ENCODE assay signal across 10 cellular contexts in the genomic region with DNA sequence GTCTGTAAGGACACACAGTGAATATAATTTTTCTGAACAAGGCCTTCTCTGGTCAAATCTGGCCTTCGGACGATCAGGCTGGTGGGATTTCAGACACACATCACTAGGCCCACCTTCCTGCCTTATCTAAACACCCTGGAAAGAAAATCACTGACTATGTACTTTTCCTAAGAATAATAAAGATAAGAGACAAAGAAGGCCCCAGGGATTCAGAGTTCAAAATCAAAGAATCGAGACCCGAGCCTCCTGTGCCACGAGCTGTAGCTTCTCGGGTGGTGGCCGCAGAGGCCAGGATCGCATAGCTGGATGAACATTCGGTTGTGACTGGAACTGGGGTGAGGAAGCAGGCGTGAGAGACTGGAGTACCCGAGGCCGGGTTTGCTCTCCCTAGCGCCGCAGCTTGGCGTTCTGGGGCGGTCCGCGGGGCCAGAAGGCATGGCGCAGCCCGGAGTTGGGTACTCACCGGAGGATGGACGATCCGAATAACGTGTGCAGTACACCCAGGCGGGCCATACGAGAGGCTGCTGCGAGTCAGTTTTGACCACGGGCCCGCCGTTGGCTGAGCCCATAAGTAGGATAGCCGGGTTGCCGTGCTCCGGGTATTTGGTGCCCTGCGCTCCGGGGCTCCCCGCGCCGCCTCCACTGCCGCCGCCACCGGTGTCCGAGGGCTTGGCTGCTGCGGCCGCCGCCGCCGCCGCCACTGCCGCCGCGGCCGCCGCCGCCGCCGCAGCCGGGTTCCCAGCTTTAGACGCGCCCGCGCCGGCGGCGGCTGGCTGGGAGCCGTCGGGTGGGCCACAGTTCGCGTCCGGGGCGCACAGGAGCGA. TPM values are rescaled to one million over a fixed set of nuclear protein-coding genes. Genes with fewer than 3 reads are reported as not detected.
A peak's percentile ranks its signal among the peaks of the same experiment; 100 is the strongest.
DNase-seq lines count a peak whose midpoint lies in the region; ATAC-seq and TF ChIP-seq lines count a peak whose summit lies in the region.
"Had no signal": no experiment of that assay in that cellular context is flagged by ENCODE, and none has a peak within 500 bp of the region (broad histone marks: within the 10 kb centered on the region; RNA-seq: fewer than 3 reads in every experiment).

No MANE protein-coding gene starts in this region.

- TF ChIP-seq CTCF in prostate gland (IDR thresholded peaks at IDR 0.05) (no peak), adrenal gland (IDR thresholded peaks at IDR 0.05) (no peak)

- peaks cover 87% of the 10 kb centered on the region for H3K27me3 Mint-ChIP-seq in activated CD8-positive, alpha-beta memory T cell treated with anti-CD3 and anti-CD28 coated beads, Interleukin-2, amount 10 ng/mL, durations not matched to agents 7 days and 5 days
- peaks cover 63 to 81% of the 10 kb centered on the region in 2 donors for H3K27me3 Mint-ChIP-seq in T-cell
- H3K27me3 Mint-ChIP-seq in stimulated activated naive B cell treated with anti-CD40 and anti-IgM and Interleukin-4, amounts not matched to agents 10 μg/mL and 1 μg/mL and 100 μg/mL, for 72 hours, result peaks cover 80 to 92% of the 10 kb centered on the region in 2 donors

- CTCF ChIA-PET in activated CD8-positive, alpha-beta memory T cell treated with anti-CD3 and anti-CD28 coated beads, Interleukin-2, amount 10 ng/mL, durations not matched to agents 7 days and 5 days (lab: Charles Lee), result interaction anchor here (1.0 to 4.4 kb wide), 2 partner anchors 9 to 12 kb away, joined by 3 to 29 read pairs; no protein-coding TSS in a partner anchor
- CTCF ChIA-PET in T-cell (lab: Charles Lee), result interaction anchor here in 1 of 2 donors (0.6 kb wide), 1 partner anchor 46 kb away, joined by 3 read pairs; no protein-coding TSS in a partner anchor

- H3K9ac ChIP-seq in iPS-15b (ENCODE audit: low read depth, low read length), result no peak overlapping the region

- peaks cover 8% of the 10 kb centered on the region for H3K36me3 Mint-ChIP-seq in activated CD8-positive, alpha-beta memory T cell treated with anti-CD3 and anti-CD28 coated beads, Interleukin-2, amount 10 ng/mL, durations not matched to agents 7 days and 5 days
- no peaks in the 10 kb centered on the region for H3K36me3 Mint-ChIP-seq in T-cell
- H3K36me3 Mint-ChIP-seq in stimulated activated naive B cell treated with anti-CD40 and anti-IgM and Interleukin-4, amounts not matched to agents 10 μg/mL and 1 μg/mL and 100 μg/mL, for 72 hours, result peaks cover 5 to 7% of the 10 kb centered on the region in 2 donors

- no peak for TF ChIP-seq POLR2A in prostate gland (IDR thresholded peaks at IDR 0.05)
- TF ChIP-seq POLR2A in adrenal gland (IDR thresholded peaks at IDR 0.05), result no peak

- 3% methylated on average over 52 of the region's 71 CpGs for WGBS in prostate gland
- 3 to 11% (median 5%) methylated on average over 15 to 71 of the region's 71 CpGs for WGBS in adrenal gland, 4 donors

- H3K36me3 ChIP-seq in iPS-15b (ENCODE audit: control insufficient read depth, insufficient read depth, low read length) (no peaks in the 10 kb centered on the region), prostate gland (no peaks in the 10 kb centered on the region), adrenal gland (replicated peaks in 1 of 2) (no peaks in the 10 kb centered on the region)
- H3K36me3 ChIP-seq: Peyer's patch had no signal

- H3K27ac Mint-ChIP-seq in activated CD8-positive, alpha-beta memory T cell treated with anti-CD3 and anti-CD28 coated beads, Interleukin-2, amount 10 ng/mL, durations not matched to agents 7 days and 5 days, result peak overlapping the region; percentile 49
- peak overlapping the region in 1 of 2 donors; percentile 57 for H3K27ac Mint-ChIP-seq in T-cell
- peak overlapping the region; percentile 67 for H3K27ac Mint-ChIP-seq in stimulated activated naive B cell treated with anti-CD40 and anti-IgM and Interleukin-4, amounts not matched to agents 10 μg/mL and 1 μg/mL and 100 μg/mL, for 72 hours

- H3K9me3 Mint-ChIP-seq in activated CD8-positive, alpha-beta memory T cell treated with anti-CD3 and anti-CD28 coated beads, Interleukin-2, amount 10 ng/mL, durations not matched to agents 7 days and 5 days (ENCODE audit: low read depth), result no peaks in the 10 kb centered on the region
- H3K9me3 Mint-ChIP-seq in T-cell, result no peaks in the 10 kb centered on the region
- H3K9me3 Mint-ChIP-seq in stimulated activated naive B cell treated with anti-CD40 and anti-IgM and Interleukin-4, amounts not matched to agents 10 μg/mL and 1 μg/mL and 100 μg/mL, for 72 hours, result peaks cover 0 to 3% of the 10 kb centered on the region in 2 donors

- intact Hi-C loops in prostate gland (cut with DNase I) (no loop called here), adrenal gland (cut with DNase I) (no loop called here)

- H3K27me3 ChIP-seq in iPS-15b (ENCODE audit: control insufficient read depth, insufficient read depth, low read length) (peaks cover 92% of the 10 kb centered on the region), prostate gland (replicated peaks; ENCODE audit: insufficient read depth) (peaks cover 83% of the 10 kb centered on the region), adrenal gland (peaks cover 100% of the 10 kb centered on the region)

- POLR2A ChIA-PET in T-cell (lab: Charles Lee), result no interaction called here

- H3K4me1 ChIP-seq in iPS-15b (ENCODE audit: control insufficient read depth, insufficient read depth, low read length) (peaks cover 15% of the 10 kb centered on the region), prostate gland (replicated peaks) (no peaks in the 10 kb centered on the region), adrenal gland (replicated peaks in 1 of 2) (peaks cover 13 to 31% of the 10 kb centered on the region in 2 donors)

- H3K4me3 ChIP-seq in iPS-15b (ENCODE audit: low read depth, low read length) (peak overlapping the region; percentile 39), prostate gland (no peak overlapping the region), adrenal gland (no peak overlapping the region)

- H3K27ac ChIP-seq in prostate gland (no peak overlapping the region), adrenal gland (no peak overlapping the region)
- H3K27ac ChIP-seq: C4-2B, Peyer's patch had no signal

- H3K4me1 Mint-ChIP-seq in activated CD8-positive, alpha-beta memory T cell treated with anti-CD3 and anti-CD28 coated beads, Interleukin-2, amount 10 ng/mL, durations not matched to agents 7 days and 5 days, result peaks cover 9% of the 10 kb centered on the region
- peaks cover 39 to 49% (median 42%) of the 10 kb centered on the region in 3 donors for H3K4me1 Mint-ChIP-seq in T-cell
- H3K4me1 Mint-ChIP-seq in stimulated activated naive B cell treated with anti-CD40 and anti-IgM and Interleukin-4, amounts not matched to agents 10 μg/mL and 1 μg/mL and 100 μg/mL, for 72 hours, result peaks cover 23 to 53% of the 10 kb centered on the region in 2 donors

- no peak for ATAC-seq in activated CD8-positive, alpha-beta memory T cell treated with anti-CD3 and anti-CD28 coated beads, Interleukin-2, amount 10 ng/mL, durations not matched to agents 7 days and 5 days
- ATAC-seq in T-cell (replicated peaks in 1 of 4) (no peak), GM18498 (IDR thresholded peaks at IDR 0.05; ENCODE audit: unreplicated experiment) (no peak)
- ATAC-seq in stimulated activated naive B cell treated with anti-CD40 and anti-IgM and Interleukin-4, amounts not matched to agents 10 μg/mL and 1 μg/mL and 100 μg/mL, for 72 hours (replicated peaks), result no peak

- H3K4me3 Mint-ChIP-seq in activated CD8-positive, alpha-beta memory T cell treated with anti-CD3 and anti-CD28 coated beads, Interleukin-2, amount 10 ng/mL, durations not matched to agents 7 days and 5 days, result peak overlapping the region; percentile 7
- peak overlapping the region in 2 of 3 donors; percentile 37 to 70 for H3K4me3 Mint-ChIP-seq in T-cell
- H3K4me3 Mint-ChIP-seq in stimulated activated naive B cell treated with anti-CD40 and anti-IgM and Interleukin-4, amounts not matched to agents 10 μg/mL and 1 μg/mL and 100 μg/mL, for 72 hours, result peak overlapping the region; percentile 50 to 63

- DNase-seq in activated CD8-positive, alpha-beta memory T cell treated with anti-CD3 and anti-CD28 coated beads, Interleukin-2, amount 10 ng/mL, durations not matched to agents 7 days and 5 days, result no peak
- no peak for DNase-seq in activated CD8-positive, alpha-beta memory T cell treated with anti-CD3 and anti-CD28 coated beads for 24 hours
- DNase-seq in T-cell, result no peak
- no peak for DNase-seq in stimulated activated naive B cell treated with anti-CD40 and anti-IgM and Interleukin-4, amounts not matched to agents 10 μg/mL and 1 μg/mL and 100 μg/mL, for 72 hours
- DNase-seq in prostate gland (ENCODE audit: low spot score), result no peak
- no peak for DNase-seq in adrenal gland

- no peaks in the 10 kb centered on the region for H3K9me3 ChIP-seq in iPS-15b (ENCODE audit: control insufficient read depth, insufficient read depth, low read length)
- H3K9me3 ChIP-seq in prostate gland, result no peaks in the 10 kb centered on the region
- no peaks in the 10 kb centered on the region for H3K9me3 ChIP-seq in adrenal gland (replicated peaks in 1 of 3)
- H3K9me3 ChIP-seq: Peyer's patch had no signal

RNA-seq across cellular contexts. Expression of gene EN1, which starts 1.4 kb away (rescaled TPM):
- not detected for total RNA-seq in activated CD8-positive, alpha-beta memory T cell treated with anti-CD3 and anti-CD28 coated beads, Interleukin-2, amount 10 ng/mL, durations not matched to agents 7 days and 5 days
- total RNA-seq in T-cell (not detected), prostate gland (under 1 TPM in 1 of 2 donors, not detected in 1; 0.09 TPM), adrenal gland (under 1 TPM in 6 of 8 donors, not detected in 2; 0.17 to 0.98 (median 0.54) TPM)
- polyA plus RNA-seq in adrenal gland, result under 1 TPM in 1 of 3 donors, not detected in 2; 0.03 TPM
- total RNA-seq: Peyer's patch had no signal
